Comparison of ENCODE assay signal across 8 cellular contexts in genomic region chr6:170554086-170554887, GRCh38. TPM values are rescaled to one million over a fixed set of nuclear protein-coding genes. Genes with fewer than 3 reads are reported as not detected.
DNase-seq lines count a peak whose midpoint lies in the region; ATAC-seq and TF ChIP-seq lines count a peak whose summit lies in the region.

TSS of gene TBP (plus strand) at chr6:170554369. CDS start at chr6:170557030, 2,661 bp downstream.

- H3K36me3 ChIP-seq in heart right ventricle = peaks cover 0 to 42% (median 0%) of the 10 kb centered on the region in 9 donors
- peaks cover 0 to 21% (median 1%) of the 10 kb centered on the region in 4 donors for H3K36me3 ChIP-seq in upper lobe of left lung

- WGBS in heart right ventricle, 2 donors = 0 to 1% methylated on average over 48 of the region's 48 CpGs
- WGBS in upper lobe of left lung, 2 donors = 0% methylated on average over 16 to 46 of the region's 48 CpGs

- H3K4me1 ChIP-seq in heart right ventricle (peaks cover 7 to 54% (median 47%) of the 10 kb centered on the region in 9 donors), upper lobe of left lung (peaks cover 38 to 52% (median 46%) of the 10 kb centered on the region in 4 donors)

- ATAC-seq in HG02884 (IDR thresholded peaks at IDR 0.05; ENCODE audit: unreplicated experiment) (peak; percentile 95), heart right ventricle (peak; percentile 96 to 98 (median 97)), upper lobe of left lung (ENCODE audit: low FRiP score in 2 of 2) (peak; percentile 98 to 99)

- peak within 1 kb of the TSS; percentile 73 to 94 (median 88) for H3K4me3 ChIP-seq in heart right ventricle
- peak within 1 kb of the TSS; percentile 75 to 97 (median 84) for H3K4me3 ChIP-seq in upper lobe of left lung

- TF ChIP-seq CTCF in heart right ventricle (IDR thresholded peaks at IDR 0.05) (no peak), upper lobe of left lung (IDR thresholded peaks at IDR 0.05) (peak in 2 of 6 experiments; percentile 17)

- no peaks in the 10 kb centered on the region for H3K9me3 ChIP-seq in heart right ventricle
- no peaks in the 10 kb centered on the region for H3K9me3 ChIP-seq in upper lobe of left lung

- H3K27me3 ChIP-seq in heart right ventricle (no peaks in the 10 kb centered on the region), upper lobe of left lung (no peaks in the 10 kb centered on the region)

- peak in 2 of 4 donors; percentile 29 to 85 for TF ChIP-seq EP300 in upper lobe of left lung (IDR thresholded peaks at IDR 0.05)

- intact Hi-C loops in heart right ventricle (cut with DNase I) = loop anchor here in 7 of 10 donors (1.0 to 10.0 kb wide), 5 partner anchors 31 to 1339 kb away; partner anchors contain the start of genes DYNLT2 (in 7 of the 7), ERMARD (in 7 of the 7) and PDCD2 (in 3 of the 7)
- intact Hi-C loops in posterior cingulate gyrus (cut with DNase I) = loop anchor here (1.0 to 2.0 kb wide), 2 partner anchors 30 to 803 kb away; partner anchors contain the start of genes DYNLT2, ERMARD and PDCD2

- peak; percentile 100 for DNase-seq in NCI-H146 treated with DMSO at 0.1 percent for 48 hours (lab: John Stamatoyannopoulos, UW; ENCODE audit: unreplicated experiment)
- DNase-seq in T-helper 1 cell = peak; percentile 93 to 99 (median 95)
- DNase-seq in amniotic stem cell (lab: John Stamatoyannopoulos, UW) = peak; percentile 97
- peak; percentile 95 to 99 for DNase-seq in heart right ventricle
- peak; percentile 98 to 100 (median 99) for DNase-seq in posterior cingulate gyrus
- peak; percentile 98 for DNase-seq in upper lobe of left lung

- TF ChIP-seq POLR2A in GM15510 (IDR thresholded peaks at IDR 0.05; ENCODE audit: borderline replicate concordance, extremely low read depth, insufficient read length) = peak; percentile 70
- peak in 3 of 4 donors; percentile 34 to 74 (median 70) for TF ChIP-seq POLR2A in upper lobe of left lung (IDR thresholded peaks at IDR 0.05)

- H3K27ac ChIP-seq in heart right ventricle = peak within 1 kb of the TSS; percentile 88 to 97 (median 94)
- peak within 1 kb of the TSS; percentile 94 to 97 (median 94) for H3K27ac ChIP-seq in upper lobe of left lung

RNA-seq across cellular contexts. Expression of gene TBP, which starts in this region (rescaled TPM):
- 10 to 100 TPM in 1 of 10 donors, 1 to 10 TPM in 9; 6.4 to 10.3 (median 7.6) TPM for total RNA-seq in heart right ventricle
- 1 to 10 TPM; 6.3 to 9.1 TPM for polyA plus RNA-seq in heart right ventricle
- total RNA-seq in upper lobe of left lung = 10 to 100 TPM; 13.8 to 59.7 (median 16.9) TPM

Comparison
In these comparisons a context has a peak if more than half of its experiments do, and no peak if none do; other contexts are left out.
1. Peak in every context shown above with its lines: DNase-seq, ATAC-seq, H3K4me3 ChIP-seq and H3K27ac ChIP-seq.